ENCODE assay signal across 8 cellular contexts in the genomic region with DNA sequence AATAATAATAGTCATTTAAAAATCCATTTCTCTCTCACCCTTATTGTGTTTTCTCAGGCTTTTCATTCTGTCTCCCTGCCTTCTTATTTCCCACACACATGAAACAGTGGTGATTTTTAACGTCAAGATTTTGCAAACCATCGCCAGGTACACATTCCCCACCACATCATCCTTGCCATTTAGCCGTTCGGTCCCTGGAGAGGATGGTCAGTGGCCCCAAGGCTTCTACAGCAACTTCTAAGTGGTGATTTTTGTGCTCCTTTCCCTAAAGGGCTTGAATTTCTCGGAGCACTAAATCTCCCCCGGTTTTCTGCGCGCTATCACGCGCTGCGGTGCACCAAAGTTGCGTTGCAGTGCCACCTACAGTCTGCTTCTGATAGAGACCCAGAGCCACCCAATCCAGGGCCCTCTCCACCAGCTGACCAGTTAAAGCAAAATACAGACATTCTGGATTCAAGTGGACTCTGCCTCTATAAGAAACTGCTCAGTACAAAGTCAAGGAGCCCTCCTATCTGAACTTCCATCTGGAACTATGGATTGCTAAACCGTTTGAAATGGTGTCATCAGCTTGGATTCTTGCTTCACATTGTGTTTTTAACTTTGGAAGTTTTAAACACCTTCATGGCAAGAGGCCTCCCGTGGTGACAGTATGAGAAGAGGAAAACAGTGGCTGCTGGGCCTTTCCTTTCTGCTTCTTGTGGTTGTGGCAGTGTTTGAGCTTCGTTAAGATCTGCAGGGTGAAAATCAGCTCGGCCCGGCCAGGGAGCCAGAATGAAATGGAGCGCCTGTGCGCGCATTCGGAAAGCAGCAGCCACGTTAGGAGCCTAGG.
DNase-seq lines count a peak whose midpoint lies in the region; ATAC-seq and TF ChIP-seq lines count a peak whose summit lies in the region.

No MANE protein-coding gene starts in this region.

- TF ChIP-seq RAD21 in neural cell (conservative IDR thresholded peaks at IDR 0.05) = peak; percentile 90

- H3K9me3 ChIP-seq in Caco-2 = no peaks in the 10 kb centered on the region; the same call in 1 of the 2 replicates
- no peaks in the 10 kb centered on the region for H3K9me3 ChIP-seq in OCI-LY1 (ENCODE audit: low read length)
- no peaks in the 10 kb centered on the region for H3K9me3 ChIP-seq in fibroblast of lung (ENCODE audit: control insufficient read depth, insufficient read depth, low read depth, low read length)
- no peaks in the 10 kb centered on the region for H3K9me3 ChIP-seq in neural cell (ENCODE audit: low read length)

- H3K27ac ChIP-seq in OCI-LY1 (ENCODE audit: low read depth, low read length, poor library complexity, severe bottlenecking) (no peak overlapping the region), fibroblast of lung (ENCODE audit: insufficient read depth, low read length) (no peak overlapping the region), neural cell (ENCODE audit: low read length) (no peak overlapping the region)

- H3K27me3 Mint-ChIP-seq in Caco-2 (ENCODE audit: insufficient read depth, unreplicated experiment) = no peaks in the 10 kb centered on the region

- no peak overlapping the region for H3K4me3 ChIP-seq in Caco-2 (ENCODE audit: low read depth, low read length)
- H3K4me3 ChIP-seq in OCI-LY1 (ENCODE audit: low read depth, low read length, poor library complexity, severe bottlenecking) = no peak overlapping the region
- no peak overlapping the region for H3K4me3 ChIP-seq in fibroblast of lung (replicated peaks in 1 of 4; ENCODE audit: control extremely low read depth in 1 of 4, insufficient read depth in 1 of 4, low read depth in 3 of 4, low read length in 4 of 4)
- no peak overlapping the region for H3K4me3 ChIP-seq in neural cell (ENCODE audit: low read length)

- POLR2A ChIA-PET in Caco-2 (lab: Charles Lee) = no interaction called here

- H3K9me3 Mint-ChIP-seq in Caco-2 (ENCODE audit: unreplicated experiment) = peaks cover 21% of the 10 kb centered on the region

- H3K79me2 ChIP-seq in OCI-LY1 (ENCODE audit: insufficient read depth, low read length) (no peaks in the 10 kb centered on the region), fibroblast of lung (ENCODE audit: control insufficient read depth, insufficient read depth, low read length) (no peaks in the 10 kb centered on the region), neural cell (replicated peaks; ENCODE audit: insufficient read depth, low read length) (no peaks in the 10 kb centered on the region)

- H4K20me1 ChIP-seq in OCI-LY1 (ENCODE audit: insufficient read depth, low read length) (no peaks in the 10 kb centered on the region), fibroblast of lung (ENCODE audit: control insufficient read depth, extremely low read depth, insufficient read depth, low read length) (no peaks in the 10 kb centered on the region), neural cell (ENCODE audit: insufficient read depth) (no peaks in the 10 kb centered on the region)

- DNase-seq in Caco-2 = peak; percentile 76 to 82
- peak; percentile 40 for DNase-seq in activated T-cell treated with anti-CD3 and anti-CD28 coated beads for 4 hours
- peak; percentile 49 to 56 for DNase-seq in fibroblast of lung (ENCODE audit: low read depth in 2 of 2)
- peak; percentile 86 for DNase-seq in superior temporal gyrus (ENCODE audit: extremely low spot score)

- H3K4me2 ChIP-seq in OCI-LY1 (ENCODE audit: low read length) (no peak overlapping the region), fibroblast of lung (ENCODE audit: extremely low read depth, insufficient read depth, low read length) (peak overlapping the region; percentile 44), neural cell (ENCODE audit: low read length) (no peak overlapping the region)

- H3K9me2 ChIP-seq in OCI-LY1 (ENCODE audit: low read depth, low read length) (no peaks in the 10 kb centered on the region), neural cell (ENCODE audit: insufficient read depth, low read length) (no peaks in the 10 kb centered on the region)

- peaks cover 51% of the 10 kb centered on the region for H3K4me1 ChIP-seq in Caco-2
- H3K4me1 ChIP-seq in OCI-LY1 (ENCODE audit: insufficient read depth, low read length, severe bottlenecking) = no peaks in the 10 kb centered on the region
- no peaks in the 10 kb centered on the region for H3K4me1 ChIP-seq in fibroblast of lung (ENCODE audit: control insufficient read depth, extremely low read depth, insufficient read depth, low read length)

- peaks cover 54% of the 10 kb centered on the region for H3K4me1 Mint-ChIP-seq in Caco-2 (ENCODE audit: low read depth, unreplicated experiment)

- peak; percentile 90 for ATAC-seq in GM19452 (IDR thresholded peaks at IDR 0.05; ENCODE audit: unreplicated experiment)
- ATAC-seq in HG03565 (IDR thresholded peaks at IDR 0.05; ENCODE audit: unreplicated experiment) = peak; percentile 88

- peak overlapping the region; percentile 80 for H3K27ac Mint-ChIP-seq in Caco-2 (ENCODE audit: unreplicated experiment)

- no TSS peak for BruUV-seq in Caco-2 (replicated peaks; lab: Mats Ljungman, UMichigan)

- TF ChIP-seq CTCF in Caco-2 (IDR thresholded peaks at IDR 0.05; ENCODE audit: insufficient read depth in 1 of 2, low read depth in 1 of 2, low read length in 1 of 2, severe bottlenecking in 1 of 2, unreplicated experiment in 1 of 2) = peak; percentile 70 to 92
- TF ChIP-seq CTCF in OCI-LY1 (IDR thresholded peaks at IDR 0.05; ENCODE audit: low read length) = peak; percentile 75
- TF ChIP-seq CTCF in fibroblast of lung (conservative IDR thresholded peaks at IDR 0.05 in 1 of 2, IDR thresholded peaks at IDR 0.05 in 1 of 2; ENCODE audit: low read depth in 1 of 2, low read length in 2 of 2) = peak; percentile 69 to 77
- peak; percentile 89 for TF ChIP-seq CTCF in neural cell (IDR thresholded peaks at IDR 0.05; ENCODE audit: poor library complexity, severe bottlenecking)

- H3K9ac ChIP-seq in OCI-LY1 (ENCODE audit: low read length) (no peak overlapping the region), fibroblast of lung (ENCODE audit: insufficient read depth, low read length) (no peak overlapping the region), neural cell (ENCODE audit: low read length) (no peak overlapping the region)

- peak overlapping the region; percentile 61 for H3K4me3 Mint-ChIP-seq in Caco-2 (ENCODE audit: unreplicated experiment)

- H2AFZ ChIP-seq in OCI-LY1 (ENCODE audit: low read length) (no peak overlapping the region), fibroblast of lung (ENCODE audit: low read length) (peak overlapping the region; percentile 26), neural cell (ENCODE audit: low read depth, low read length) (no peak overlapping the region)

- TF ChIP-seq EP300 in neural cell (conservative IDR thresholded peaks at IDR 0.05; ENCODE audit: poor library complexity, severe bottlenecking) = no peak

- H3K27me3 ChIP-seq in Caco-2 (replicated peaks; ENCODE audit: control insufficient read depth, insufficient read depth, low read length) = no peaks in the 10 kb centered on the region
- no peaks in the 10 kb centered on the region for H3K27me3 ChIP-seq in OCI-LY1 (ENCODE audit: insufficient read depth, low read length)
- no peaks in the 10 kb centered on the region for H3K27me3 ChIP-seq in fibroblast of lung (ENCODE audit: control insufficient read depth, insufficient read depth, low read length)
- peaks cover 3% of the 10 kb centered on the region for H3K27me3 ChIP-seq in neural cell (ENCODE audit: insufficient read depth, low read depth, low read length)

- peaks cover 6% of the 10 kb centered on the region for H3K36me3 Mint-ChIP-seq in Caco-2 (ENCODE audit: insufficient read depth, unreplicated experiment)

- H3F3A ChIP-seq in OCI-LY1 (ENCODE audit: insufficient read depth, low read length) (no peaks in the 10 kb centered on the region), neural cell (ENCODE audit: insufficient read depth, low read length, poor library complexity, severe bottlenecking) (no peaks in the 10 kb centered on the region)

- H3K36me3 ChIP-seq in Caco-2 (ENCODE audit: control insufficient read depth, insufficient read depth, low read length) (no peaks in the 10 kb centered on the region), OCI-LY1 (ENCODE audit: insufficient read depth, low read length) (no peaks in the 10 kb centered on the region), fibroblast of lung (ENCODE audit: control insufficient read depth, insufficient read depth, low read length) (no peaks in the 10 kb centered on the region), neural cell (ENCODE audit: insufficient read depth, low read length) (no peaks in the 10 kb centered on the region)

- CTCF ChIA-PET in Caco-2 (lab: Charles Lee) = interaction anchor here (0.6 to 1.6 kb wide), 8 partner anchors 70 to 379 kb away, joined by 3 to 7 read pairs (median 4); no protein-coding TSS in a partner anchor

- intact Hi-C loops in Caco-2 (cut with micrococcal nuclease; ENCODE audit: unreplicated experiment) = loop anchor here (1.0 to 10.0 kb wide), 8 partner anchors 73 to 389 kb away; partner anchors contain the start of gene EGLN3

TF ChIP-seq in neural cell, 6 proteins besides CTCF, POLR2A, EP300 and RAD21:
- peak; percentile 80 for TF ChIP-seq SMC3 (conservative IDR thresholded peaks at IDR 0.05; ENCODE audit: poor library complexity)
- no peak for TF ChIP-seq MXI1 (conservative IDR thresholded peaks at IDR 0.05; ENCODE audit: poor library complexity, severe bottlenecking)
TF ChIP-seq in neural cell: peak in this region for 1.
